In genomic region chr14:99213603-99214002, GRCh38 we compare ENCODE assay signal across 20 cellular contexts. TPM values are rescaled to one million over a fixed set of nuclear protein-coding genes. Genes with fewer than 3 reads are reported as not detected.
DNase-seq lines count a peak whose midpoint lies in the region; ATAC-seq and TF ChIP-seq lines count a peak whose summit lies in the region.
"Had no signal": no experiment of that assay in that cellular context is flagged by ENCODE, and none has a peak within 500 bp of the region (broad histone marks: within the 10 kb centered on the region; RNA-seq: fewer than 3 reads in every experiment).

No MANE protein-coding gene starts in this region.

- H3K27me3 Mint-ChIP-seq in activated CD4-positive, alpha-beta memory T cell treated with anti-CD3 and anti-CD28 coated beads for 36 hours, result no peaks in the 10 kb centered on the region
- no peaks in the 10 kb centered on the region for H3K27me3 Mint-ChIP-seq in central memory CD8-positive, alpha-beta T cell

- no TSS peak for BruUV-seq in A673 (replicated peaks; lab: Mats Ljungman, UMichigan)

- H3K36me3 ChIP-seq in A673 (ENCODE audit: insufficient read depth, low read length, poor library complexity, severe bottlenecking), result peaks cover 29% of the 10 kb centered on the region
- H3K36me3 ChIP-seq: BE2C, gastroesophageal sphincter, vagina had no signal

- peak overlapping the region; percentile 65 for H3K4me3 Mint-ChIP-seq in activated CD4-positive, alpha-beta memory T cell treated with anti-CD3 and anti-CD28 coated beads for 36 hours
- peak overlapping the region; percentile 64 for H3K4me3 Mint-ChIP-seq in central memory CD8-positive, alpha-beta T cell
- H3K4me3 Mint-ChIP-seq: nephron had no signal

- H3K4me1 Mint-ChIP-seq in activated CD4-positive, alpha-beta memory T cell treated with anti-CD3 and anti-CD28 coated beads for 36 hours (ENCODE audit: low read depth), result peaks cover 96% of the 10 kb centered on the region
- H3K4me1 Mint-ChIP-seq in central memory CD8-positive, alpha-beta T cell, result peaks cover 96% of the 10 kb centered on the region

- H3K9me3 Mint-ChIP-seq in activated CD4-positive, alpha-beta memory T cell treated with anti-CD3 and anti-CD28 coated beads for 36 hours, result no peaks in the 10 kb centered on the region
- H3K9me3 Mint-ChIP-seq in central memory CD8-positive, alpha-beta T cell, result no peaks in the 10 kb centered on the region
- H3K9me3 Mint-ChIP-seq: nephron had no signal

- CTCF ChIA-PET in A673 (lab: Charles Lee), result no interaction called here
- CTCF ChIA-PET in activated CD4-positive, alpha-beta memory T cell treated with anti-CD3 and anti-CD28 coated beads for 36 hours (lab: Charles Lee), result interaction anchor here (0.6 to 1.8 kb wide), 4 partner anchors 9 to 52 kb away, joined by 3 to 7 read pairs (median 4); no protein-coding TSS in a partner anchor

- no peak for DNase-seq in activated CD4-positive, CD25-positive, alpha-beta regulatory T cell treated with anti-CD3 and anti-CD28 coated beads, Interleukin-2, amount 50 U/mL, for 72 hours
- DNase-seq in A673 (ENCODE audit: low spot score) (no peak), left lobe of liver (ENCODE audit: low spot score) (no peak)
- DNase-seq in activated CD4-positive, alpha-beta memory T cell treated with anti-CD3 and anti-CD28 coated beads for 36 hours, result peak; percentile 63
- DNase-seq in central memory CD8-positive, alpha-beta T cell (ENCODE audit: low spot score in 2 of 2), result no peak
- no peak for DNase-seq in effector CD8-positive, alpha-beta T cell (lab: John Stamatoyannopoulos, UW)
- DNase-seq: amniotic stem cell; BE2C; GOT3; left cardiac atrium; mesendoderm; NCI-H2029 treated with DMSO at 0.1 percent for 48 hours; stimulated activated CD4-positive, alpha-beta T cell treated with anti-CD3 and anti-CD28 coated beads, Interleukin-2, amount 100 ng/mL, for 48 hours had no signal

- ATAC-seq in activated CD4-positive, CD25-positive, alpha-beta regulatory T cell treated with anti-CD3 and anti-CD28 coated beads, Interleukin-2, amount 50 U/mL, for 24 hours, result peak; percentile 58 to 59
- ATAC-seq in central memory CD8-positive, alpha-beta T cell (replicated peaks; ENCODE audit: extremely low read depth, poor library complexity, severe bottlenecking), result peak; percentile 15
- ATAC-seq in GM21576 (IDR thresholded peaks at IDR 0.05; ENCODE audit: unreplicated experiment) (no peak), left lobe of liver (no peak)
- ATAC-seq: gastroesophageal sphincter, left cardiac atrium had no signal

- no peaks in the 10 kb centered on the region for H3K27me3 ChIP-seq in A673 (replicated peaks; ENCODE audit: insufficient read depth, low read depth, low read length, poor library complexity)
- H3K27me3 ChIP-seq: gastroesophageal sphincter, vagina had no signal

- TF ChIP-seq CTCF in A673 (conservative IDR thresholded peaks at IDR 0.05; ENCODE audit: low read depth, low read length), result no peak

- peak overlapping the region; percentile 91 for H3K27ac Mint-ChIP-seq in activated CD4-positive, alpha-beta memory T cell treated with anti-CD3 and anti-CD28 coated beads for 36 hours
- H3K27ac Mint-ChIP-seq in central memory CD8-positive, alpha-beta T cell (ENCODE audit: low read depth), result peak overlapping the region; percentile 92
- H3K27ac Mint-ChIP-seq: nephron had no signal

- peaks cover 29% of the 10 kb centered on the region for H3K36me3 Mint-ChIP-seq in activated CD4-positive, alpha-beta memory T cell treated with anti-CD3 and anti-CD28 coated beads for 36 hours
- peaks cover 57% of the 10 kb centered on the region for H3K36me3 Mint-ChIP-seq in central memory CD8-positive, alpha-beta T cell (ENCODE audit: insufficient read depth)

- POLR2A ChIA-PET in A673 (lab: Charles Lee; ENCODE audit: low non-redundant PET), result no interaction called here
- POLR2A ChIA-PET in activated CD4-positive, alpha-beta memory T cell treated with anti-CD3 and anti-CD28 coated beads for 36 hours (lab: Charles Lee), result interaction anchor here (1.0 to 2.5 kb wide), 10 partner anchors 10 to 58 kb away, joined by 3 to 10 read pairs (median 4); partner anchors contain the start of gene BCL11B

- no peak overlapping the region for H3K4me3 ChIP-seq in A673 (ENCODE audit: low read depth, low read length, poor library complexity, severe bottlenecking)
- H3K4me3 ChIP-seq: gastroesophageal sphincter, vagina had no signal

- H3K27ac ChIP-seq in A673 (ENCODE audit: low read depth, low read length, poor library complexity, severe bottlenecking), result peak overlapping the region; percentile 52
- H3K27ac ChIP-seq: gastroesophageal sphincter, KMS-11, vagina had no signal

- peaks cover 58% of the 10 kb centered on the region for H3K4me1 ChIP-seq in A673 (ENCODE audit: insufficient read depth, low read length, poor library complexity, severe bottlenecking)
- H3K4me1 ChIP-seq: BE2C had no signal

- intact Hi-C loops in A673 (cut with micrococcal nuclease; ENCODE audit: unreplicated experiment), result no loop called here
- intact Hi-C loops in activated CD4-positive, alpha-beta memory T cell treated with anti-CD3 and anti-CD28 coated beads for 36 hours (cut with micrococcal nuclease), result loop anchor here (1.0 to 2.0 kb wide), 3 partner anchors 8 to 17 kb away; no protein-coding TSS in a partner anchor

- no peaks in the 10 kb centered on the region for H3K9me3 ChIP-seq in A673 (ENCODE audit: low read depth, low read length, poor library complexity, severe bottlenecking)
- H3K9me3 ChIP-seq: BE2C, gastroesophageal sphincter, vagina had no signal

RNA-seq across cellular contexts. Expression of gene BCL11B, which starts 58.4 kb away (rescaled TPM):
- 80.6 and 81.3 TPM in 2 replicates for total RNA-seq in A673 (2021)
- total RNA-seq in activated CD4-positive, alpha-beta memory T cell treated with anti-CD3 and anti-CD28 coated beads for 36 hours, result 10 to 100 TPM; 48.9 to 49.1 TPM
- total RNA-seq in left lobe of liver, result 0.43 TPM
- total RNA-seq: NCI-H460 had no signal

Comparison
In these comparisons a context has a peak if more than half of its experiments do, and no peak if none do; other contexts are left out.
1. ATAC-seq: peak in activated CD4-positive, CD25-positive, alpha-beta regulatory T cell treated with anti-CD3 and anti-CD28 coated beads, Interleukin-2, amount 50 U/mL, for 24 hours (2 of 2) and central memory CD8-positive, alpha-beta T cell (single experiment); none in GM21576 (single experiment) and left lobe of liver (single experiment).
2. RNA of gene BCL11B, which starts 58.4 kb away (total RNA-seq): 80.6 to 81.3 TPM in A673 and 48.9 to 49.1 TPM in activated CD4-positive, alpha-beta memory T cell treated with anti-CD3 and anti-CD28 coated beads for 36 hours; 0.43 TPM in left lobe of liver (single experiment); every median in the first group is over 10 times any median in the second.